In genomic region chr4:17111959-17112659, GRCh38 we compare ENCODE assay signal across 9 cellular contexts.
A peak's percentile ranks its signal among the peaks of the same experiment; 100 is the strongest.
DNase-seq lines count a peak whose midpoint lies in the region; ATAC-seq and TF ChIP-seq lines count a peak whose summit lies in the region.
"Had no signal": no experiment of that assay in that cellular context is flagged by ENCODE, and none has a peak within 500 bp of the region (broad histone marks: within the 10 kb centered on the region; RNA-seq: fewer than 3 reads in every experiment).

No MANE protein-coding gene starts in this region.

- peaks cover 3% of the 10 kb centered on the region for H3K4me1 ChIP-seq in lower lobe of right lung

- no peaks in the 10 kb centered on the region for H3K9me3 Mint-ChIP-seq in HFFc6
- peaks cover 3% of the 10 kb centered on the region for H3K9me3 Mint-ChIP-seq in activated CD8-positive, alpha-beta T cell treated with anti-CD3 and anti-CD28 coated beads, Interleukin-2, amount 10 ng/mL, durations not matched to agents 7 days and 5 days (ENCODE audit: insufficient read depth)

- 0 out of 2 replicates have a peak overlapping the region, but pooled peaks have one; percentile 3 for H3K27ac Mint-ChIP-seq in HFFc6
- no peak overlapping the region for H3K27ac Mint-ChIP-seq in activated CD8-positive, alpha-beta T cell treated with anti-CD3 and anti-CD28 coated beads, Interleukin-2, amount 10 ng/mL, durations not matched to agents 7 days and 5 days

- peak; percentile 70 for TF ChIP-seq CTCF in HFFc6 (IDR thresholded peaks at IDR 0.05)
- TF ChIP-seq CTCF in lower lobe of right lung (IDR thresholded peaks at IDR 0.05), result peak; percentile 32

- intact Hi-C loops in lower lobe of right lung (cut with DNase I), result no loop called here

- POLR2A ChIA-PET in activated CD8-positive, alpha-beta T cell treated with anti-CD3 and anti-CD28 coated beads, Interleukin-2, amount 10 ng/mL, durations not matched to agents 7 days and 5 days (lab: Charles Lee), result no interaction called here

- 0 out of 2 replicates have a peak, but pooled peaks cover 6% of the 10 kb centered on the region for H3K36me3 Mint-ChIP-seq in HFFc6 (ENCODE audit: low read depth)
- H3K36me3 Mint-ChIP-seq in activated CD8-positive, alpha-beta T cell treated with anti-CD3 and anti-CD28 coated beads, Interleukin-2, amount 10 ng/mL, durations not matched to agents 7 days and 5 days (ENCODE audit: low read depth), result no peaks in the 10 kb centered on the region

- no peak overlapping the region for H3K4me3 ChIP-seq in lower lobe of right lung

- ATAC-seq in activated CD8-positive, alpha-beta T cell treated with anti-CD3 and anti-CD28 coated beads, Interleukin-2, amount 10 ng/mL, durations not matched to agents 7 days and 5 days, result no peak
- no peak for ATAC-seq in lower lobe of right lung
- no peak for ATAC-seq in GM18519 (IDR thresholded peaks at IDR 0.05; ENCODE audit: low FRiP score, unreplicated experiment)

- H3K36me3 ChIP-seq in lower lobe of right lung, result no peaks in the 10 kb centered on the region

- H3K27ac ChIP-seq in lower lobe of right lung, result no peak overlapping the region

- H3K27me3 ChIP-seq in lower lobe of right lung (ENCODE audit: low read depth), result no peaks in the 10 kb centered on the region

- H3K27me3 Mint-ChIP-seq in HFFc6 (ENCODE audit: insufficient read depth), result 0 out of 2 replicates have a peak, but pooled peaks cover 1% of the 10 kb centered on the region
- no peaks in the 10 kb centered on the region for H3K27me3 Mint-ChIP-seq in activated CD8-positive, alpha-beta T cell treated with anti-CD3 and anti-CD28 coated beads, Interleukin-2, amount 10 ng/mL, durations not matched to agents 7 days and 5 days (ENCODE audit: low read depth)

- no peaks in the 10 kb centered on the region for H3K9me3 ChIP-seq in lower lobe of right lung

- no peak overlapping the region for H3K4me3 Mint-ChIP-seq in HFFc6
- no peak overlapping the region for H3K4me3 Mint-ChIP-seq in activated CD8-positive, alpha-beta T cell treated with anti-CD3 and anti-CD28 coated beads, Interleukin-2, amount 10 ng/mL, durations not matched to agents 7 days and 5 days

- CTCF ChIA-PET in activated CD8-positive, alpha-beta T cell treated with anti-CD3 and anti-CD28 coated beads, Interleukin-2, amount 10 ng/mL, durations not matched to agents 7 days and 5 days (lab: Charles Lee), result no interaction called here

- peak; percentile 14 for DNase-seq in GDM1 (lab: John Stamatoyannopoulos, UW)
- no peak for DNase-seq in HFFc6
- DNase-seq in activated CD8-positive, alpha-beta T cell treated with anti-CD3 and anti-CD28 coated beads, Interleukin-2, amount 10 ng/mL, durations not matched to agents 7 days and 5 days, result peak; percentile 29
- DNase-seq in lower lobe of right lung, result no peak
- DNase-seq in NCI-H1694 treated with DMSO at 0.1 percent for 48 hours (lab: John Stamatoyannopoulos, UW), result no peak
- no peak for DNase-seq in NCI-H187 treated with DMSO at 0.1 percent for 48 hours (lab: John Stamatoyannopoulos, UW)
- DNase-seq in NCI-H128 (lab: John Stamatoyannopoulos, UW; ENCODE audit: unreplicated experiment), result no peak
- DNase-seq: NCI-H510A had no signal

- peaks cover 25% of the 10 kb centered on the region for H3K4me1 Mint-ChIP-seq in HFFc6 (ENCODE audit: low read depth)
- H3K4me1 Mint-ChIP-seq in activated CD8-positive, alpha-beta T cell treated with anti-CD3 and anti-CD28 coated beads, Interleukin-2, amount 10 ng/mL, durations not matched to agents 7 days and 5 days (ENCODE audit: low read depth), result no peaks in the 10 kb centered on the region

Comparison
In these comparisons a context has a peak if more than half of its experiments do, and no peak if none do; other contexts are left out.
1. DNase-seq: peak in GDM1 (single experiment) and activated CD8-positive, alpha-beta T cell treated with anti-CD3 and anti-CD28 coated beads, Interleukin-2, amount 10 ng/mL, durations not matched to agents 7 days and 5 days (single experiment); none in HFFc6 (single experiment), lower lobe of right lung (single experiment), NCI-H1694 treated with DMSO at 0.1 percent for 48 hours (single experiment), NCI-H187 treated with DMSO at 0.1 percent for 48 hours (single experiment) and NCI-H128 (single experiment).